15 cellular contexts compared by ENCODE assay signal in the genomic region with DNA sequence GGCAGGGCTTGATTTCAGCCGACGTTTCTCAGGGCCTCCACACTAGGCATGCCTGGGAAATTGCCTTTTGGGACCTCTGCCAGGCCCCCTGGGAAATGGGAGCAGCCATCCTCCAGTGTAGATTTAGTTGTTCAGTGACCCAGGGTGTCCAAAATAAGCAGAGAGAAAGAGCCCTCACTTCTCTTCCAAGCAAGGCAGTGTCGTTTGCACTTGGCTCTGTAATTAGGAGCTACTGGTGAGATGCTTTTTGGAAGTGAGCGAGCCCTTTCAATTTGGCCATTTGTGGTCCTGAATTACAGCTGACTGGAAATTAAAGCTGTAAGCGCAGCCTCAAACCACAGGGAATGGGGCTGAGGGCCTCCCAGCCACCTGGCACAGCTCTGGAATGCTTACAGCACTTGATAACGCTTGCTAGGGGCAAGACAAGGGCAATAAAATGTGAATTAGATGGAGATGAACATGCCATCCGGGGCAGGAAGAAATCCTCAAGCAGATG.
DNase-seq lines count a peak whose midpoint lies in the region; ATAC-seq and TF ChIP-seq lines count a peak whose summit lies in the region.
"Had no signal": no experiment of that assay in that cellular context is flagged by ENCODE, and none has a peak within 500 bp of the region (broad histone marks: within the 10 kb centered on the region; RNA-seq: fewer than 3 reads in every experiment).

No MANE protein-coding gene starts in this region.

- H3K4me3 ChIP-seq in brain microvascular endothelial cell (ENCODE audit: low read depth, low read length): no peak overlapping the region
- H3K4me3 ChIP-seq: pancreas had no signal

- no peaks in the 10 kb centered on the region for H3K36me3 ChIP-seq in brain microvascular endothelial cell (replicated peaks)
- H3K36me3 ChIP-seq: pancreas had no signal

- no peak for ATAC-seq in HG02798 (IDR thresholded peaks at IDR 0.05; ENCODE audit: poor library complexity, unreplicated experiment)
- no peak for ATAC-seq in HG03469 (IDR thresholded peaks at IDR 0.05; ENCODE audit: unreplicated experiment)
- ATAC-seq: activated CD8-positive, alpha-beta T cell treated with anti-CD3 and anti-CD28 coated beads, Interleukin-2, amount 10 ng/mL, durations not matched to agents 7 days and 5 days; foreskin keratinocyte; left lobe of liver; pancreas had no signal

- no peak for TF ChIP-seq CTCF in brain microvascular endothelial cell (IDR thresholded peaks at IDR 0.05; ENCODE audit: low read depth, low read length, missing control alignments)

- H3K27me3 ChIP-seq in brain microvascular endothelial cell (replicated peaks): no peaks in the 10 kb centered on the region
- H3K27me3 ChIP-seq: pancreas had no signal

- DNase-seq in A172 (ENCODE audit: low spot score) (peak; percentile 49), NCI-H128 (lab: John Stamatoyannopoulos, UW; ENCODE audit: unreplicated experiment) (peak; percentile 61), SW480 (ENCODE audit: low spot score) (peak; percentile 87), medulla oblongata (ENCODE audit: extremely low spot score) (peak; percentile 59), GOT3 (lab: John Stamatoyannopoulos, UW) (no peak), brain microvascular endothelial cell (no peak)
- DNase-seq: activated CD8-positive, alpha-beta T cell treated with anti-CD3 and anti-CD28 coated beads, Interleukin-2, amount 10 ng/mL, durations not matched to agents 7 days and 5 days; activated naive CD4-positive, alpha-beta T cell treated with anti-CD3 and anti-CD28 coated beads, Interleukin-2, amount 50 U/mL, for 16 hours; foreskin keratinocyte; NK-92 treated with Interleukin-12 subunit alpha and Interleukin-12 subunit beta, amount 100 ng/mL, for 24 hours; pancreas; stimulated activated CD4-positive, alpha-beta T cell treated with anti-CD3 and anti-CD28 coated beads, Interleukin-4, amount 100 ng/mL, for 24 hours had no signal

- in situ Hi-C loops in brain microvascular endothelial cell (cut with HindIII; ENCODE audit: low pct_ligation_motif_present, low sequenced_read_pairs): no loop called here

- H3K27ac ChIP-seq in brain microvascular endothelial cell: no peak overlapping the region
- H3K27ac ChIP-seq: foreskin keratinocyte, pancreas had no signal

Comparison
In these comparisons a context has a peak if more than half of its experiments do, and no peak if none do; other contexts are left out.
1. DNase-seq: peak in A172 (single experiment), NCI-H128 (single experiment), SW480 (single experiment) and medulla oblongata (single experiment); none in GOT3 (single experiment) and brain microvascular endothelial cell (single experiment).